1 cellular context compared by ENCODE assay signal in genomic region chr15:100772478-100773378, GRCh38.
TF ChIP-seq lines count a peak whose summit lies in the region.

No MANE protein-coding gene starts in this region.

TF ChIP-seq in GM23338, 12 proteins besides CTCF, POLR2A, EP300 and RAD21 (continued from another document):
- TF ChIP-seq ZNF462 (CRISPR knock-in tag; IDR thresholded peaks at IDR 0.05) = no peak
